In genomic region chr6:129542705-129543104, GRCh38 we compare ENCODE assay signal across 26 cellular contexts.
"Had no signal": no experiment of that assay in that cellular context is flagged by ENCODE, and none has a peak within 500 bp of the region (broad histone marks: within the 10 kb centered on the region; RNA-seq: fewer than 3 reads in every experiment).

No MANE protein-coding gene starts in this region.

- H3K27ac Mint-ChIP-seq: activated CD4-positive, alpha-beta T cell treated with anti-CD3 and anti-CD28 coated beads for 36 hours; dendritic cell treated with granulocyte-macrophage colony-stimulating factor and Interleukin-4, amounts not matched to agents 40 ng/mL and 50 ng/mL, for 4 days; endodermal cell; nephron had no signal

- DNase-seq: activated CD4-positive, alpha-beta T cell treated with anti-CD3 and anti-CD28 coated beads for 36 hours; activated CD4-positive, alpha-beta T cell treated with anti-CD3 and anti-CD28 coated beads, Interleukin-2, amount 50 U/mL, for 4 hours; activated CD4-positive, CD25-positive, alpha-beta regulatory T cell; activated CD8-positive, alpha-beta memory T cell treated with anti-CD3 and anti-CD28 coated beads for 24 hours; activated effector memory CD4-positive, alpha-beta T cell treated with Interleukin-2 at 50 U/mL for 16 hours; activated naive CD4-positive, alpha-beta T cell treated with Interleukin-2 at 50 U/mL for 16 hours; anterior cingulate cortex; endodermal cell; esophagus squamous epithelium; foreskin melanocyte; heart right ventricle; islet precursor cell; left ventricle myocardium superior; posterior cingulate gyrus; right cardiac atrium; stimulated activated CD4-positive, alpha-beta T cell treated with anti-CD3 and anti-CD28 coated beads, Interleukin-15, amount 100 ng/mL, for 24 hours; stimulated activated CD4-positive, alpha-beta T cell treated with anti-CD3 and anti-CD28 coated beads, Interleukin-2, amount 100 ng/mL, for 24 hours; stimulated activated naive CD4-positive, alpha-beta T cell; T1000 had no signal

- H3K27ac ChIP-seq: epithelial cell of prostate, esophagus squamous epithelium, heart right ventricle, tibial nerve had no signal

- H3K4me1 ChIP-seq: esophagus squamous epithelium, heart right ventricle, tibial nerve had no signal

- FAIRE-seq: bronchial epithelial cell had no signal

- H3K27me3 ChIP-seq: esophagus squamous epithelium, heart right ventricle, tibial nerve had no signal

- H3K4me3 ChIP-seq: esophagus squamous epithelium, heart right ventricle, tibial nerve had no signal

- H3K9me3 Mint-ChIP-seq: central memory CD8-positive, alpha-beta T cell; dendritic cell treated with granulocyte-macrophage colony-stimulating factor and Interleukin-4, amounts not matched to agents 40 ng/mL and 50 ng/mL, for 4 days; endodermal cell had no signal

- ATAC-seq: activated CD4-positive, alpha-beta T cell treated with anti-CD3 and anti-CD28 coated beads for 36 hours; heart right ventricle; left ventricle myocardium superior; right cardiac atrium had no signal

- H3K4me3 Mint-ChIP-seq: activated CD4-positive, alpha-beta T cell treated with anti-CD3 and anti-CD28 coated beads for 36 hours; activated naive CD8-positive, alpha-beta T cell; central memory CD8-positive, alpha-beta T cell; dendritic cell treated with granulocyte-macrophage colony-stimulating factor and Interleukin-4, amounts not matched to agents 40 ng/mL and 50 ng/mL, for 4 days; endodermal cell; nephron had no signal

- H3K9me3 ChIP-seq: esophagus squamous epithelium had no signal

- H3K27me3 Mint-ChIP-seq: activated CD4-positive, alpha-beta T cell treated with anti-CD3 and anti-CD28 coated beads for 36 hours; central memory CD8-positive, alpha-beta T cell; dendritic cell treated with granulocyte-macrophage colony-stimulating factor and Interleukin-4, amounts not matched to agents 40 ng/mL and 50 ng/mL, for 4 days had no signal

- H3K4me1 Mint-ChIP-seq: activated CD4-positive, alpha-beta T cell treated with anti-CD3 and anti-CD28 coated beads for 36 hours; central memory CD8-positive, alpha-beta T cell; nephron had no signal

- H3K36me3 ChIP-seq: esophagus squamous epithelium, tibial nerve had no signal
